In genomic region chr17:61196302-61196704, GRCh38 we compare ENCODE assay signal across 15 cellular contexts.
A peak's percentile ranks its signal among the peaks of the same experiment; 100 is the strongest.
DNase-seq lines count a peak whose midpoint lies in the region; ATAC-seq and TF ChIP-seq lines count a peak whose summit lies in the region.
"Had no signal": no experiment of that assay in that cellular context is flagged by ENCODE, and none has a peak within 500 bp of the region (broad histone marks: within the 10 kb centered on the region; RNA-seq: fewer than 3 reads in every experiment).

No MANE protein-coding gene starts in this region.

- peak overlapping the region; percentile 90 for H3K27ac Mint-ChIP-seq in osteocyte (ENCODE audit: unreplicated experiment)

- H3K79me2 ChIP-seq in fibroblast of lung (ENCODE audit: control insufficient read depth, insufficient read depth, low read length): no peaks in the 10 kb centered on the region

- no peaks in the 10 kb centered on the region for H4K20me1 ChIP-seq in fibroblast of lung (ENCODE audit: control insufficient read depth, extremely low read depth, insufficient read depth, low read length)

- H3K27me3 ChIP-seq in BE2C (no peaks in the 10 kb centered on the region), SJCRH30 (no peaks in the 10 kb centered on the region), fibroblast of lung (ENCODE audit: control insufficient read depth, insufficient read depth, low read length) (no peaks in the 10 kb centered on the region)

- no peaks in the 10 kb centered on the region for H3K36me3 Mint-ChIP-seq in osteocyte (ENCODE audit: unreplicated experiment)

- no peak overlapping the region for H3K9ac ChIP-seq in fibroblast of lung (ENCODE audit: insufficient read depth, low read length)

- ATAC-seq in HG02870 (IDR thresholded peaks at IDR 0.05; ENCODE audit: unreplicated experiment): no peak
- ATAC-seq in GM19397 (IDR thresholded peaks at IDR 0.05; ENCODE audit: unreplicated experiment): no peak
- ATAC-seq: psoas muscle had no signal

- peaks cover 48% of the 10 kb centered on the region for H3K4me1 Mint-ChIP-seq in osteocyte (ENCODE audit: unreplicated experiment)

- peak overlapping the region; percentile 83 for H3K4me2 ChIP-seq in fibroblast of lung (ENCODE audit: extremely low read depth, insufficient read depth, low read length)

- H3K4me3 Mint-ChIP-seq in osteocyte (ENCODE audit: unreplicated experiment): peak overlapping the region; percentile 28

- H3K9me3 Mint-ChIP-seq in osteocyte (ENCODE audit: unreplicated experiment): no peaks in the 10 kb centered on the region

- H3K4me1 ChIP-seq in BE2C: peaks cover 19% of the 10 kb centered on the region
- peaks cover 32% of the 10 kb centered on the region for H3K4me1 ChIP-seq in SJCRH30
- H3K4me1 ChIP-seq in fibroblast of lung (ENCODE audit: control insufficient read depth, extremely low read depth, insufficient read depth, low read length): peaks cover 17% of the 10 kb centered on the region
- H3K4me1 ChIP-seq: psoas muscle had no signal

- H3K27ac ChIP-seq in SJCRH30 (peak overlapping the region; percentile 71), fibroblast of lung (ENCODE audit: insufficient read depth, low read length) (peak overlapping the region; percentile 67)
- H3K27ac ChIP-seq: psoas muscle had no signal

- DNase-seq in BE2C (peak; percentile 8), SJCRH30 (peak; percentile 94 to 99), fibroblast of lung (ENCODE audit: low read depth in 2 of 2) (peak in 1 of 2 donors; percentile 84), osteocyte (ENCODE audit: extremely low spot score, unreplicated experiment) (no peak), GF-D8 (lab: John Stamatoyannopoulos, UW) (no peak), NCI-H2196 (lab: John Stamatoyannopoulos, UW; ENCODE audit: unreplicated experiment) (no peak)
- DNase-seq: activated CD4-positive, alpha-beta T cell treated with anti-CD3 and anti-CD28 coated beads for 4 hours; activated naive CD4-positive, alpha-beta T cell treated with anti-CD3 and anti-CD28 coated beads, Interleukin-2, amount 50 U/mL, for 16 hours; COR-L47; Karpas-422; NCI-H1436; psoas muscle; stimulated activated naive CD4-positive, alpha-beta T cell had no signal

- peak overlapping the region; percentile 55 for H2AFZ ChIP-seq in fibroblast of lung (ENCODE audit: low read length)

- TF ChIP-seq CTCF in BE2C (IDR thresholded peaks at IDR 0.05; ENCODE audit: low read depth, low read length): no peak
- TF ChIP-seq CTCF in fibroblast of lung (conservative IDR thresholded peaks at IDR 0.05 in 1 of 2, IDR thresholded peaks at IDR 0.05 in 1 of 2; ENCODE audit: low read depth in 1 of 2, low read length in 2 of 2): no peak
- TF ChIP-seq CTCF in osteocyte (IDR thresholded peaks at IDR 0.05): no peak

- H3K36me3 ChIP-seq in BE2C (no peaks in the 10 kb centered on the region), SJCRH30 (no peaks in the 10 kb centered on the region), fibroblast of lung (ENCODE audit: control insufficient read depth, insufficient read depth, low read length) (no peaks in the 10 kb centered on the region)

- no peaks in the 10 kb centered on the region for H3K9me3 ChIP-seq in BE2C
- 0 out of 2 replicates have a peak, but pooled peaks cover 2% of the 10 kb centered on the region for H3K9me3 ChIP-seq in SJCRH30 (replicated peaks)
- no peaks in the 10 kb centered on the region for H3K9me3 ChIP-seq in fibroblast of lung (ENCODE audit: control insufficient read depth, insufficient read depth, low read depth, low read length)
- H3K9me3 ChIP-seq: psoas muscle had no signal

- H3K4me3 ChIP-seq in BE2C (ENCODE audit: low read depth, low read length) (peak overlapping the region; percentile 40), SJCRH30 (peak overlapping the region; percentile 34), fibroblast of lung (replicated peaks in 1 of 4; ENCODE audit: control extremely low read depth in 1 of 4, insufficient read depth in 1 of 4, low read depth in 3 of 4, low read length in 4 of 4) (peak overlapping the region in 3 of 4 experiments; percentile 23 to 31 (median 29))
- H3K4me3 ChIP-seq: psoas muscle had no signal

- H3K27me3 Mint-ChIP-seq in osteocyte (ENCODE audit: unreplicated experiment): no peaks in the 10 kb centered on the region

Comparison
In these comparisons a context has a peak if more than half of its experiments do, and no peak if none do; other contexts are left out.
1. DNase-seq: peak in BE2C (single experiment) and SJCRH30 (2 of 2); none in osteocyte (single experiment), GF-D8 (single experiment) and NCI-H2196 (single experiment).
2. Peak in every context shown above with its lines, with median percentiles within 50 percentile points of each other: H3K4me3 ChIP-seq.